22 cellular contexts compared by ENCODE assay signal in the genomic region with DNA sequence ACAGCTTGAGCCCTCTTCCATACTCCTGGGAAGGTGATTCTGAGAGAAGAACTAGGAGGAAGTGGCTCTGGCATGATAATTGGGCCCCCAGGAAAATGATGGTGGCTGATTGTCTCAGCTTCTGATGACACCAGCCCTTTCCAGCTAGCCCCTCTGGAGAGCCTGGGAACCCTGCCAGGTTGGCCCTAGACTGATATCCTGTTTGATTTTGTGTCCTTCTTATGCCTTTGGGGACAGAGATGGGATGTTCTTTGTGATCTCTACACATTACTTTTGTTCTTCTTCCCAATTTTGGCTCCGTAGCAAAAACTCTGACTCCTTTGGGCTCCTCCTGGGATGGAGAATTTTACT. TPM values are rescaled to one million over a fixed set of nuclear protein-coding genes. Genes with fewer than 3 reads are reported as not detected.
"Had no signal": no experiment of that assay in that cellular context is flagged by ENCODE, and none has a peak within 500 bp of the region (broad histone marks: within the 10 kb centered on the region; RNA-seq: fewer than 3 reads in every experiment).

No MANE protein-coding gene starts in this region.

- H3K36me3 ChIP-seq: SJCRH30 had no signal

- H3K4me3 ChIP-seq: SJCRH30 had no signal

- DNase-seq: activated CD4-positive, alpha-beta T cell treated with anti-CD3 and anti-CD28 coated beads for 48 hours; activated CD4-positive, alpha-beta T cell treated with anti-CD3 and anti-CD28 coated beads, Interleukin-2, amount 50 U/mL, for 4 hours; activated CD8-positive, alpha-beta memory T cell treated with anti-CD3 and anti-CD28 coated beads, Interleukin-2, amount 10 ng/mL, durations not matched to agents 7 days and 5 days; activated effector memory CD4-positive, alpha-beta T cell treated with anti-CD3 and anti-CD28 coated beads, Interleukin-2, amount 50 U/mL, for 16 hours; activated naive CD4-positive, alpha-beta T cell treated with anti-CD3 and anti-CD28 coated beads for 36 hours; activated T-cell treated with anti-CD3 and anti-CD28 coated beads, Interleukin-2, amount 50 U/mL, for 24 hours; amygdala; cortex of kidney; MM.1S; NCI-H146; NCI-H187 treated with DMSO at 0.1 percent for 48 hours; NCI-H2227 treated with DMSO at 0.1 percent for 48 hours; NCI-H510A; NCI-H526 treated with DMSO at 0.1 percent for 48 hours; RPMI8226; SJCRH30 had no signal

- H3K27ac ChIP-seq: SJCRH30 had no signal

- H3K4me1 ChIP-seq: SJCRH30 had no signal

- H3K27me3 ChIP-seq: SJCRH30 had no signal

- H3K9me3 ChIP-seq: SJCRH30 had no signal

- ATAC-seq: activated CD4-positive, CD25-positive, alpha-beta regulatory T cell treated with anti-CD3 and anti-CD28 coated beads, Interleukin-2, amount 50 U/mL, for 24 hours; activated CD8-positive, alpha-beta memory T cell treated with anti-CD3 and anti-CD28 coated beads, Interleukin-2, amount 10 ng/mL, durations not matched to agents 7 days and 5 days; Panc1; Right ventricle myocardium inferior had no signal

RNA-seq across cellular contexts. Expression of gene ERICH6B, which starts 39.7 kb away (rescaled TPM):
- total RNA-seq: activated CD8-positive, alpha-beta memory T cell treated with anti-CD3 and anti-CD28 coated beads, Interleukin-2, amount 10 ng/mL, durations not matched to agents 7 days and 5 days; activated naive CD4-positive, alpha-beta T cell treated with anti-CD3 and anti-CD28 coated beads for 36 hours; activated T-helper 1 cell treated with anti-CD3 and anti-CD28 coated beads, Interleukin-12 subunit alpha, Interleukin-12 subunit beta, Interleukin-2, Interleukin-4 antibody, amounts not matched to agents 30 ng/mL and 10 ng/mL and 1 ng/mL, durations not matched to agents 14 hours and 24 hours and 36 hours; astrocyte; OCI-LY7; Right ventricle myocardium inferior; SJCRH30 had no signal
